ENCODE assay signal across 5 cellular contexts in the genomic region with DNA sequence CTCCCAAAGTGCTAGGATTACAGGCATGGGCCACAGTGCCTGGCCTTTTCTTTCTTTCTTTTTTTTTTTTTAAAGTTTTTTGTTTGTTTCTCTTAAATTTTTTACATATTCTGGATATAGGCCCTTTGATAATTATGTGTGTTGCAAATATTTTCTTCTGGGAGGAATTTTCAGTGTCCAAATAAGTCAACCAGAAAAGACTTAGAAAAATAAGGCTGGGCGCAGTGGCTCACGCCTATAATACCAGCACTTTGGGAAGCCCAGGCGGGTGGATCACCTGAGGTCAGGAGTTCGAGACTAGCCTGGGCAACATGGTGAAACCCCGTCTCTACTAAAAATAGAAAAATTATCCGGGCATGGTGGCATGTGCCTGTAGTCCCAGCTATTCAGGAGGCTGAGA. TPM values are rescaled to one million over a fixed set of nuclear protein-coding genes. Genes with fewer than 3 reads are reported as not detected.
"Had no signal": no experiment of that assay in that cellular context is flagged by ENCODE, and none has a peak within 500 bp of the region (broad histone marks: within the 10 kb centered on the region; RNA-seq: fewer than 3 reads in every experiment).

No MANE protein-coding gene starts in this region.

RNA-seq across cellular contexts. Expression of gene CCL26, which starts 44.7 kb away (rescaled TPM):
- total RNA-seq: activated naive CD4-positive, alpha-beta T cell treated with anti-CD3 and anti-CD28 coated beads for 36 hours; cardiac muscle cell; frontal cortex; lung microvascular endothelial cell; renal cortical epithelial cell had no signal
- polyA plus RNA-seq: cardiac muscle cell had no signal
